25 cellular contexts compared by ENCODE assay signal in genomic region chr13:81602236-81602635, GRCh38.
"Had no signal": no experiment of that assay in that cellular context is flagged by ENCODE, and none has a peak within 500 bp of the region (broad histone marks: within the 10 kb centered on the region; RNA-seq: fewer than 3 reads in every experiment).

No MANE protein-coding gene starts in this region.

- H3K36me3 ChIP-seq: brain microvascular endothelial cell, cardiac muscle cell, Peyer's patch, SJSA1 had no signal

- H3K4me3 ChIP-seq: cardiac muscle cell, Peyer's patch, SJSA1 had no signal

- H3K36me3 Mint-ChIP-seq: activated naive CD8-positive, alpha-beta T cell treated with anti-CD3 and anti-CD28 coated beads, Interleukin-2, amount 10 ng/mL, durations not matched to agents 7 days and 5 days; WTC11 had no signal

- H3K9me3 Mint-ChIP-seq: activated naive CD8-positive, alpha-beta T cell treated with anti-CD3 and anti-CD28 coated beads, Interleukin-2, amount 10 ng/mL, durations not matched to agents 7 days and 5 days; WTC11 had no signal

- H3K4me1 Mint-ChIP-seq: activated naive CD8-positive, alpha-beta T cell treated with anti-CD3 and anti-CD28 coated beads, Interleukin-2, amount 10 ng/mL, durations not matched to agents 7 days and 5 days had no signal

- H3K27ac ChIP-seq: brain microvascular endothelial cell, cardiac muscle cell, KMS-11, Peyer's patch, RWPE1, SJSA1 had no signal

- H3K4me3 Mint-ChIP-seq: activated CD8-positive, alpha-beta T cell treated with anti-CD3 and anti-CD28 coated beads, Interleukin-2, amount 10 ng/mL, durations not matched to agents 7 days and 5 days; activated naive CD8-positive, alpha-beta T cell treated with anti-CD3 and anti-CD28 coated beads, Interleukin-2, amount 10 ng/mL, durations not matched to agents 7 days and 5 days; T-helper 1 cell treated with Interleukin-12 subunit alpha and Interleukin-12 subunit beta and Interleukin-4 antibody, amounts not matched to agents 30 μg/mL and 1 μg/mL, for 36 hours; WTC11 had no signal

- H3K9ac ChIP-seq: KMS-11 had no signal

- DNase-seq: activated CD4-positive, alpha-beta T cell treated with anti-CD3 and anti-CD28 coated beads for 48 hours; activated CD4-positive, alpha-beta T cell treated with anti-CD3 and anti-CD28 coated beads, Interleukin-2, amount 50 U/mL, for 4 hours; activated CD4-positive, CD25-positive, alpha-beta regulatory T cell treated with anti-CD3 and anti-CD28 coated beads, Interleukin-2, amount 50 U/mL, for 72 hours; activated CD8-positive, alpha-beta memory T cell treated with anti-CD3 and anti-CD28 coated beads, Interleukin-2, amount 50 U/mL, for 48 hours; activated CD8-positive, alpha-beta T cell treated with anti-CD3 and anti-CD28 coated beads, Interleukin-2, amount 10 ng/mL, durations not matched to agents 7 days and 5 days; activated naive CD4-positive, alpha-beta T cell treated with anti-CD3 and anti-CD28 coated beads, Interleukin-2, amount 50 U/mL, for 16 hours; activated naive CD8-positive, alpha-beta T cell treated with anti-CD3 and anti-CD28 coated beads, Interleukin-2, amount 10 ng/mL, durations not matched to agents 7 days and 5 days; activated T-cell treated with anti-CD3 and anti-CD28 coated beads, Interleukin-2, amount 50 U/mL, for 1 hour; aorta; brain microvascular endothelial cell; NCI-H1092; NCI-H1417; NCI-H1930; NCI-H2171 treated with DMSO at 0.1 percent for 48 hours; NCI-H226; NCI-H510A; NCI-H526 treated with DMSO at 0.1 percent for 48 hours; Peyer's patch; Right ventricle myocardium superior had no signal

- H3K27me3 Mint-ChIP-seq: activated naive CD8-positive, alpha-beta T cell treated with anti-CD3 and anti-CD28 coated beads, Interleukin-2, amount 10 ng/mL, durations not matched to agents 7 days and 5 days had no signal

- H3K27ac Mint-ChIP-seq: activated CD8-positive, alpha-beta T cell treated with anti-CD3 and anti-CD28 coated beads, Interleukin-2, amount 10 ng/mL, durations not matched to agents 7 days and 5 days; activated naive CD8-positive, alpha-beta T cell treated with anti-CD3 and anti-CD28 coated beads, Interleukin-2, amount 10 ng/mL, durations not matched to agents 7 days and 5 days; T-helper 1 cell treated with Interleukin-12 subunit alpha and Interleukin-12 subunit beta and Interleukin-4 antibody, amounts not matched to agents 30 μg/mL and 1 μg/mL, for 36 hours; WTC11 had no signal

- H3K9me3 ChIP-seq: Peyer's patch had no signal
